ENCODE assay signal across 8 cellular contexts in the genomic region with DNA sequence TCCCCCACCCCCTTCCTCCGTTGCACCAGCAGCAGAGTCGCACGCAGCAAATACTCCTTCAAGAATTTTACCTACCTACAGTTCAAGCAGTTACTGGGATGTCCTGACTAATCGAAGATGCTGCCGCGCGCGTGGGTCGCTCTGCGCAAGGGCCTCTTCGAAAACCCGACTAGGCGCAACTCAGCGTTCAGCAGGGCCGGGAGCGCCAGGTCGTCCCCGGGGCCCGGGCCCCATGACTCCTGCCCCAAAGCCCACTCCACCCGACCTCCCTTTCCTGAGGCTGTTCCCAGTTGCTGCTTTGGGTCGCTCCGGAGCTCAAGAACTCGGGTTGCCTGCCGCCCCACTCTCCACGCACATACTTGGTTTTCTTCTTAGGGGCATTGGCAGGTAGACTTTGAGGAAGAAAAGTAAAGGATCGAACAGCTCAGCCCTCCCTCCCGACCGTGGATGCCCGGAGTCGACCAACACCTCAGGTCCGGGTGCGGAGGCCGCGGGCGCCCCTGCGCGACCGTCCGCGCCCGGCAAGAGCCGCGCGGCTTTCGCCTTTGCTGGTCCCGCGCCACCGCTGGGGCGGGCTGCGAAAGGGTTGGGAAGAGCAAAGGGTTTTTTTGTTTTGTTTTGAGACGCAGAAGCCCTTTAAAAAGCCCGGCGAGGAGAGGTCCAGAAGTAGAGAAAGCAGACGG. TPM values are rescaled to one million over a fixed set of nuclear protein-coding genes. Genes with fewer than 3 reads are reported as not detected.
DNase-seq lines count a peak whose midpoint lies in the region; ATAC-seq and TF ChIP-seq lines count a peak whose summit lies in the region.

No MANE protein-coding gene starts in this region.

- H3K36me3 ChIP-seq in liver (ENCODE audit: control insufficient read depth in 4 of 4, insufficient read depth in 3 of 4, low read depth in 1 of 4, low read length in 3 of 4) (peaks cover 0 to 7% (median 0%) of the 10 kb centered on the region in 4 donors), thoracic aorta (peaks cover 6% of the 10 kb centered on the region)

- in situ Hi-C loops in astrocyte of the spinal cord (cut with HindIII; ENCODE audit: low sequenced_read_pairs), result no loop called here

- H3K4me1 ChIP-seq in liver (ENCODE audit: control insufficient read depth in 4 of 4, insufficient read depth in 4 of 4, low read length in 3 of 4) (peaks cover 11 to 49% (median 37%) of the 10 kb centered on the region in 4 donors), thoracic aorta (ENCODE audit: control insufficient read depth in 1 of 2, low read depth in 2 of 2) (peaks cover 4 to 27% of the 10 kb centered on the region in 2 donors)

- H3K27me3 ChIP-seq in liver (ENCODE audit: control insufficient read depth in 4 of 4, insufficient read depth in 4 of 4, low read length in 3 of 4) (peaks cover 0 to 3% (median under 1%) of the 10 kb centered on the region in 4 donors), thoracic aorta (replicated peaks; ENCODE audit: insufficient read depth) (no peaks in the 10 kb centered on the region)

- 1% methylated on average over 54 of the region's 54 CpGs for WGBS in liver

- peak overlapping the region; percentile 55 to 83 for H3K27ac ChIP-seq in liver (ENCODE audit: low read depth in 1 of 2, low read length in 2 of 2)
- peak overlapping the region; percentile 80 to 89 for H3K27ac ChIP-seq in thoracic aorta

- H3K4me3 ChIP-seq in AG10803 (ENCODE audit: low read length) (peak overlapping the region; percentile 54), HFF-Myc (replicated peaks; ENCODE audit: low read depth, low read length) (peak overlapping the region; percentile 99), astrocyte of the spinal cord (ENCODE audit: low read depth, low read length) (peak overlapping the region; percentile 65), liver (ENCODE audit: low read depth in 1 of 3, low read length in 3 of 3) (peak overlapping the region; percentile 19 to 71 (median 59)), thoracic aorta (peak overlapping the region; percentile 79)

- TF ChIP-seq RAD21 in liver (IDR thresholded peaks at IDR 0.05), result peak in 1 of 2 donors; percentile 13

- DNase-seq in AG10803 (ENCODE audit: low read depth) (peak; percentile 13), HFF-Myc (ENCODE audit: extremely low read depth, low read depth) (no peak), astrocyte of the spinal cord (ENCODE audit: low read depth, low spot score) (peak; percentile 11), thoracic aorta (ENCODE audit: low spot score) (no peak), NCI-H2227 treated with DMSO at 0.1 percent for 48 hours (lab: John Stamatoyannopoulos, UW) (no peak)
- DNase-seq in stimulated activated CD4-positive, alpha-beta T cell treated with anti-CD3 and anti-CD28 coated beads, Interleukin-4, amount 100 ng/mL, for 1 hour, result no peak
- no peak for DNase-seq in effector CD4-positive, alpha-beta T cell

- peak overlapping the region in 1 of 2 donors; percentile 42 for H3K9ac ChIP-seq in liver (ENCODE audit: low read depth in 1 of 2, low read length in 2 of 2)

- H3K9me3 ChIP-seq in liver (ENCODE audit: control insufficient read depth in 4 of 4, low read length in 3 of 4) (no peaks in the 10 kb centered on the region), thoracic aorta (no peaks in the 10 kb centered on the region)

- ATAC-seq in thoracic aorta (ENCODE audit: insufficient number of reproducible peaks, low FRiP score, low read depth), result no peak

- TF ChIP-seq CTCF in AG10803 (conservative IDR thresholded peaks at IDR 0.05; ENCODE audit: low read length), result no peak
- TF ChIP-seq CTCF in HFF-Myc (IDR thresholded peaks at IDR 0.05; ENCODE audit: low read depth, low read length, missing control alignments), result no peak
- TF ChIP-seq CTCF in astrocyte of the spinal cord (IDR thresholded peaks at IDR 0.05; ENCODE audit: low read depth, low read length), result peak; percentile 17
- TF ChIP-seq CTCF in liver (IDR thresholded peaks at IDR 0.05; ENCODE audit: low read depth, low read length, missing input control), result no peak
- no peak for TF ChIP-seq CTCF in thoracic aorta (IDR thresholded peaks at IDR 0.05)

TF ChIP-seq in liver, 16 proteins besides CTCF, POLR2A, EP300 and RAD21:
- TF ChIP-seq EGR1 (IDR thresholded peaks at IDR 0.05; ENCODE audit: low read depth in 2 of 2), result no peak
- TF ChIP-seq, protein P1, sequence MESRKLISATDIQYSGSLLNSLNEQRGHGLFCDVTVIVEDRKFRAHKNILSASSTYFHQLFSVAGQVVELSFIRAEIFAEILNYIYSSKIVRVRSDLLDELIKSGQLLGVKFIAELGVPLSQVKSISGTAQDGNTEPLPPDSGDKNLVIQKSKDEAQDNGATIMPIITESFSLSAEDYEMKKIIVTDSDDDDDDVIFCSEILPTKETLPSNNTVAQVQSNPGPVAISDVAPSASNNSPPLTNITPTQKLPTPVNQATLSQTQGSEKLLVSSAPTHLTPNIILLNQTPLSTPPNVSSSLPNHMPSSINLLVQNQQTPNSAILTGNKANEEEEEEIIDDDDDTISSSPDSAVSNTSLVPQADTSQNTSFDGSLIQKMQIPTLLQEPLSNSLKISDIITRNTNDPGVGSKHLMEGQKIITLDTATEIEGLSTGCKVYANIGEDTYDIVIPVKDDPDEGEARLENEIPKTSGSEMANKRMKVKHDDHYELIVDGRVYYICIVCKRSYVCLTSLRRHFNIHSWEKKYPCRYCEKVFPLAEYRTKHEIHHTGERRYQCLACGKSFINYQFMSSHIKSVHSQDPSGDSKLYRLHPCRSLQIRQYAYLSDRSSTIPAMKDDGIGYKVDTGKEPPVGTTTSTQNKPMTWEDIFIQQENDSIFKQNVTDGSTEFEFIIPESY (IDR thresholded peaks at IDR 0.05), result no peak
- no peak for TF ChIP-seq NR2F2 (IDR thresholded peaks at IDR 0.05)
- TF ChIP-seq YY1 (IDR thresholded peaks at IDR 0.05), result no peak
- TF ChIP-seq HNF4G (IDR thresholded peaks at IDR 0.05), result no peak
TF ChIP-seq in liver: peak in this region for 0.

RNA-seq across cellular contexts. Expression of a gene that starts 1.9 kb away (rescaled TPM):
- 1 to 10 TPM; 2.1 to 4.2 TPM for total RNA-seq in liver
- polyA plus RNA-seq in liver, result 1 to 10 TPM; 2.0 to 2.8 TPM
- total RNA-seq in thoracic aorta, result 10 to 100 TPM; 23.7 to 26.9 TPM

Comparison
In these comparisons a context has a peak if more than half of its experiments do, and no peak if none do; other contexts are left out.
1. DNase-seq: peak in AG10803 (single experiment) and astrocyte of the spinal cord (single experiment); none in HFF-Myc (single experiment), thoracic aorta (single experiment), stimulated activated CD4-positive, alpha-beta T cell treated with anti-CD3 and anti-CD28 coated beads, Interleukin-4, amount 100 ng/mL, for 1 hour (single experiment), effector CD4-positive, alpha-beta T cell (single experiment) and NCI-H2227 treated with DMSO at 0.1 percent for 48 hours (single experiment).
2. RNA of a gene that starts 1.9 kb away (total RNA-seq): 23.7 to 26.9 TPM in thoracic aorta; 2.1 to 4.2 TPM in liver; every median in the first group is over 4 times any median in the second.
3. Peak in every context shown above with its lines, with median percentiles within 50 percentile points of each other: H3K4me3 ChIP-seq.